26 cellular contexts compared by ENCODE assay signal in genomic region chr2:219631925-219632757, GRCh38. TPM values are rescaled to one million over a fixed set of nuclear protein-coding genes. Genes with fewer than 3 reads are reported as not detected.
DNase-seq lines count a peak whose midpoint lies in the region; ATAC-seq, FAIRE-seq and TF ChIP-seq lines count a peak whose summit lies in the region.
"Had no signal": no experiment of that assay in that cellular context is flagged by ENCODE, and none has a peak within 500 bp of the region (broad histone marks: within the 10 kb centered on the region; RNA-seq: fewer than 3 reads in every experiment).

No MANE protein-coding gene starts in this region.

- H4K91ac ChIP-seq in neuronal stem cell (ENCODE audit: low read depth, low read length, poor library complexity): no peak overlapping the region

- peak overlapping the region; percentile 13 for H2BK120ac ChIP-seq in neuronal stem cell (ENCODE audit: low read depth, low read length)

- H3K4me2 ChIP-seq in neuronal stem cell (ENCODE audit: insufficient read depth, low read length, poor library complexity, severe bottlenecking): no peak overlapping the region
- H3K4me2 ChIP-seq: smooth muscle cell had no signal

- DNase-seq in heart left ventricle: peak in 3 of 5 donors; percentile 6 to 54 (median 14)
- DNase-seq in Right ventricle myocardium superior: no peak
- DNase-seq in coronary artery (ENCODE audit: low spot score): peak; percentile 46
- DNase-seq in neuronal stem cell (ENCODE audit: low spot score): no peak
- no peak for DNase-seq in esophagus squamous epithelium (lab: John Stamatoyannopoulos, UW)
- no peak for DNase-seq in kidney
- DNase-seq in COR-L47 (lab: John Stamatoyannopoulos, UW): no peak
- DNase-seq: Caco-2; cortex of kidney; foreskin melanocyte; GM23248; midbrain; MV-4-11; naive thymus-derived CD4-positive, alpha-beta T cell; NCI-H1436 treated with DMSO at 0.1 percent for 48 hours; NCI-H510A; nucleus accumbens; stimulated activated CD4-positive, alpha-beta T cell treated with anti-CD3 and anti-CD28 coated beads, Interleukin-2, amount 100 ng/mL, for 24 hours; T1000; trophoblast cell had no signal

- no peak overlapping the region for H2AFZ ChIP-seq in neuronal stem cell (ENCODE audit: low read length)
- H2AFZ ChIP-seq: GM23248 had no signal

- TF ChIP-seq POLR2A in heart left ventricle (IDR thresholded peaks at IDR 0.05): no peak
- TF ChIP-seq POLR2A in esophagus squamous epithelium (IDR thresholded peaks at IDR 0.05): no peak

- H4K8ac ChIP-seq in neuronal stem cell (ENCODE audit: low read depth, low read length): no peak overlapping the region

- no peak overlapping the region for H3K4ac ChIP-seq in neuronal stem cell (ENCODE audit: low read length)

- peak overlapping the region; percentile 83 to 100 (median 94) for H3K27ac ChIP-seq in heart left ventricle
- H3K27ac ChIP-seq in coronary artery: no peak overlapping the region
- H3K27ac ChIP-seq in neuronal stem cell (replicated peaks; ENCODE audit: low read length): no peak overlapping the region
- no peak overlapping the region for H3K27ac ChIP-seq in esophagus squamous epithelium
- H3K27ac ChIP-seq in kidney (ENCODE audit: low read depth in 2 of 2, low read length in 2 of 2): no peak overlapping the region
- H3K27ac ChIP-seq: ascending aorta; BLaER1 treated with 17β-estradiol and CSF1 and Interleukin-3, amounts not matched to agents 10 nM and 100 nM; cardiac muscle cell; esophagus muscularis mucosa; GM23248 had no signal

- H3K27me3 ChIP-seq in heart left ventricle (peaks cover 0 to 12% (median 6%) of the 10 kb centered on the region in 9 donors), neuronal stem cell (ENCODE audit: control insufficient read depth in 3 of 3, insufficient read depth in 3 of 3, low read depth in 1 of 3, low read length in 3 of 3) (peaks cover 0 to 9% (median 8%) of the 10 kb centered on the region in 3 experiments), esophagus squamous epithelium (peaks cover 0 to 24% (median 0%) of the 10 kb centered on the region in 4 donors)
- H3K27me3 ChIP-seq: ascending aorta, cardiac muscle cell had no signal

- H3K14ac ChIP-seq in neuronal stem cell (ENCODE audit: low read length): no peak overlapping the region

- ATAC-seq in heart left ventricle (no peak), Right ventricle myocardium superior (ENCODE audit: poor library complexity) (no peak)
- ATAC-seq: HepG2; naive thymus-derived CD4-positive, alpha-beta T cell had no signal

- intact Hi-C loops in heart left ventricle (cut with DNase I): loop anchor here in 3 of 10 donors (5.0 to 10.0 kb wide), 3 partner anchors 60 to 207 kb away; partner anchors contain the start of genes INHA (in 1 of the 3) and OBSL1 (in 1 of the 3)
- intact Hi-C loops in Right ventricle myocardium superior (cut with DNase I): no loop called here
- intact Hi-C loops in esophagus squamous epithelium (cut with DNase I): no loop called here
- intact Hi-C loops in kidney (cut with DNase I): no loop called here

- peak overlapping the region; percentile 32 for H3K9ac ChIP-seq in neuronal stem cell (ENCODE audit: low read depth, low read length, poor library complexity)
- no peak overlapping the region for H3K9ac ChIP-seq in kidney (ENCODE audit: low read length in 2 of 2)
- H3K9ac ChIP-seq: BLaER1 treated with 17β-estradiol and CSF1 and Interleukin-3, amounts not matched to agents 10 nM and 100 nM; GM23248 had no signal

- H3K9me3 ChIP-seq in heart left ventricle (no peaks in the 10 kb centered on the region), neuronal stem cell (replicated peaks in 1 of 2; ENCODE audit: control insufficient read depth in 2 of 2, insufficient read depth in 1 of 2, low read depth in 1 of 2, low read length in 2 of 2) (peaks cover 0 to 2% of the 10 kb centered on the region in 2 donors), esophagus squamous epithelium (no peaks in the 10 kb centered on the region), kidney (ENCODE audit: control insufficient read depth in 1 of 2, low read length in 2 of 2) (no peaks in the 10 kb centered on the region)
- H3K9me3 ChIP-seq: ascending aorta; BLaER1 treated with 17β-estradiol and CSF1 and Interleukin-3, amounts not matched to agents 10 nM and 100 nM; Caco-2; esophagus muscularis mucosa had no signal

- peak overlapping the region; percentile 43 for H3K23ac ChIP-seq in neuronal stem cell (ENCODE audit: low read depth, low read length, poor library complexity)

- H3K79me1 ChIP-seq in neuronal stem cell (ENCODE audit: low read depth, low read length): no peaks in the 10 kb centered on the region

- no peak overlapping the region for H2BK12ac ChIP-seq in neuronal stem cell (ENCODE audit: low read length)

- TF ChIP-seq CTCF in heart left ventricle (IDR thresholded peaks at IDR 0.05): no peak
- no peak for TF ChIP-seq CTCF in coronary artery (IDR thresholded peaks at IDR 0.05)
- no peak for TF ChIP-seq CTCF in esophagus squamous epithelium (IDR thresholded peaks at IDR 0.05)
- no peak for TF ChIP-seq CTCF in kidney (IDR thresholded peaks at IDR 0.05; ENCODE audit: borderline replicate concordance, extremely low read depth, insufficient read depth)

- FAIRE-seq in kidney (lab: Jason Lieb, UNC): no peak
- FAIRE-seq: HepG2 had no signal

- whole genome bisulfite sequencing in heart left ventricle, 4 donors: 40 to 64% (median 56%) methylated on average over 20 to 32 of the region's 32 CpGs
- no CpG with 5 or more reads among the region's 32 CpGs for WGBS in neuronal stem cell (ENCODE audit: extremely low coverage in 2 of 2, insufficient read length in 2 of 2, insufficient replicate concordance in 1 of 2), 2 donors
- WGBS in esophagus squamous epithelium, 2 donors: 83 to 84% methylated on average over 10 to 17 of the region's 32 CpGs

- H2BK5ac ChIP-seq in neuronal stem cell (ENCODE audit: low read length): no peak overlapping the region

- peak overlapping the region; percentile 49 for H2BK15ac ChIP-seq in neuronal stem cell (ENCODE audit: low read length)

- H3K4me1 ChIP-seq in heart left ventricle (peaks cover 0 to 69% (median 6%) of the 10 kb centered on the region in 12 donors), neuronal stem cell (ENCODE audit: control insufficient read depth in 2 of 2, insufficient read depth in 1 of 2, low read depth in 1 of 2, low read length in 2 of 2) (no peaks in the 10 kb centered on the region), esophagus squamous epithelium (peaks cover 6 to 11% (median 9%) of the 10 kb centered on the region in 3 donors), kidney (ENCODE audit: control insufficient read depth in 1 of 2, insufficient read depth in 1 of 2, low read depth in 1 of 2, low read length in 2 of 2) (no peaks in the 10 kb centered on the region)
- H3K4me1 ChIP-seq: Caco-2 had no signal

- peaks cover 0 to 34% (median 0%) of the 10 kb centered on the region in 9 donors for H3K36me3 ChIP-seq in heart left ventricle
- H3K36me3 ChIP-seq in neuronal stem cell (replicated peaks in 1 of 2; ENCODE audit: control insufficient read depth in 2 of 2, insufficient read depth in 2 of 2, low read length in 2 of 2): peaks cover 0 to 1% of the 10 kb centered on the region in 2 donors
- no peaks in the 10 kb centered on the region for H3K36me3 ChIP-seq in esophagus squamous epithelium
- no peaks in the 10 kb centered on the region for H3K36me3 ChIP-seq in kidney (ENCODE audit: control insufficient read depth in 1 of 2, insufficient read depth in 2 of 2, low read length in 2 of 2)
- H3K36me3 ChIP-seq: ascending aorta; BLaER1 treated with 17β-estradiol and CSF1 and Interleukin-3, amounts not matched to agents 10 nM and 100 nM had no signal

- H2AK5ac ChIP-seq in neuronal stem cell (ENCODE audit: low read depth, low read length): peak overlapping the region; percentile 79

- peak overlapping the region; percentile 6 to 58 (median 48) for H3K4me3 ChIP-seq in heart left ventricle
- H3K4me3 ChIP-seq in coronary artery: no peak overlapping the region
- H3K4me3 ChIP-seq in neuronal stem cell (ENCODE audit: low read length in 2 of 2): no peak overlapping the region
- H3K4me3 ChIP-seq in esophagus squamous epithelium: no peak overlapping the region
- H3K4me3 ChIP-seq in kidney (ENCODE audit: low read length in 2 of 2): no peak overlapping the region
- H3K4me3 ChIP-seq: ascending aorta; BLaER1 treated with 17β-estradiol and CSF1 and Interleukin-3, amounts not matched to agents 10 nM and 100 nM; cardiac muscle cell; esophagus muscularis mucosa; GM23248; smooth muscle cell had no signal

- H3K18ac ChIP-seq in neuronal stem cell (ENCODE audit: low read length): no peak overlapping the region

RNA-seq across cellular contexts. Expression of gene SLC4A3, which starts 4.7 kb away (rescaled TPM):
- total RNA-seq in heart left ventricle (100 to 1,000 TPM; 249 to 507 (median 428) TPM), Right ventricle myocardium superior (503 TPM), esophagus squamous epithelium (1 to 10 TPM; 1.1 to 4.0 (median 2.2) TPM), kidney (4.9 TPM)
- polyA plus RNA-seq in heart left ventricle (100 to 1,000 TPM; 236 to 250 TPM), kidney (ENCODE audit: insufficient read depth, low read depth, low replicate concordance) (5.2 TPM)
- polyA plus RNA-seq in neuronal stem cell (2013, experiment 1 of 2): 3.2 TPM
- 3.4 TPM for polyA plus RNA-seq in neuronal stem cell (2013, experiment 2 of 2)
- polyA plus RNA-seq: naive thymus-derived CD4-positive, alpha-beta T cell had no signal

RNA-seq across cellular contexts. Expression of gene STK11IP, which starts 34.5 kb away (rescaled TPM):
- total RNA-seq in heart left ventricle: 10 to 100 TPM in 7 of 9 donors, 1 to 10 TPM in 2; 7.3 to 24.1 (median 13.9) TPM
- polyA plus RNA-seq in heart left ventricle: 10 to 100 TPM; 14.9 to 15.6 TPM
- 15.6 TPM for total RNA-seq in Right ventricle myocardium superior
- polyA plus RNA-seq in neuronal stem cell (2013, experiment 1 of 2): 12.9 TPM
- 12.0 TPM for polyA plus RNA-seq in neuronal stem cell (2013, experiment 2 of 2)
- 10 to 100 TPM; 12.3 to 21.3 (median 14.4) TPM for total RNA-seq in esophagus squamous epithelium
- total RNA-seq in kidney: 33.7 TPM
- polyA plus RNA-seq in kidney (ENCODE audit: insufficient read depth, low read depth, low replicate concordance): 12.5 TPM

Comparison
In these comparisons a context has a peak if more than half of its experiments do, and no peak if none do; other contexts are left out.
1. DNase-seq: peak in heart left ventricle (3 of 5) and coronary artery (single experiment); none in Right ventricle myocardium superior (single experiment), neuronal stem cell (single experiment), esophagus squamous epithelium (single experiment), kidney (single experiment) and COR-L47 (single experiment).
2. H3K27ac ChIP-seq: peak in heart left ventricle (12 of 12); none in coronary artery (0 of 2), neuronal stem cell (single experiment), esophagus squamous epithelium (0 of 4) and kidney (0 of 2).
3. H3K4me3 ChIP-seq: peak in heart left ventricle (12 of 12); none in coronary artery (single experiment), neuronal stem cell (0 of 2), esophagus squamous epithelium (0 of 4) and kidney (0 of 2).
4. RNA of gene SLC4A3, which starts 4.7 kb away (total RNA-seq): 503 TPM in Right ventricle myocardium superior (single experiment) and 249 to 507 TPM in heart left ventricle; 4.9 TPM in kidney (single experiment) and 1.1 to 4.0 TPM in esophagus squamous epithelium; every median in the first group is over 10 times any median in the second.